In genomic region chr14:88470542-88471440, GRCh38 we compare ENCODE assay signal across 22 cellular contexts.
DNase-seq lines count a peak whose midpoint lies in the region; ATAC-seq, FAIRE-seq and TF ChIP-seq lines count a peak whose summit lies in the region.
"Had no signal": no experiment of that assay in that cellular context is flagged by ENCODE, and none has a peak within 500 bp of the region (broad histone marks: within the 10 kb centered on the region; RNA-seq: fewer than 3 reads in every experiment).

No MANE protein-coding gene starts in this region.

- no peaks in the 10 kb centered on the region for H3K27me3 Mint-ChIP-seq in stimulated activated memory B cell treated with anti-CD40 and anti-IgM and Interleukin-4, amounts not matched to agents 10 μg/mL and 1 μg/mL and 100 μg/mL, for 72 hours
- no peaks in the 10 kb centered on the region for H3K27me3 Mint-ChIP-seq in CD8-positive, alpha-beta memory T cell
- H3K27me3 Mint-ChIP-seq: naive B cell, progenitor cell of endocrine pancreas had no signal

- H3K27me3 ChIP-seq in SK-N-SH (ENCODE audit: insufficient read depth) = no peaks in the 10 kb centered on the region
- no peaks in the 10 kb centered on the region for H3K27me3 ChIP-seq in foreskin keratinocyte
- H3K27me3 ChIP-seq in CD8-positive, alpha-beta memory T cell (ENCODE audit: insufficient read depth, low read length, poor library complexity, severe bottlenecking) = no peaks in the 10 kb centered on the region
- H3K27me3 ChIP-seq: BLaER1 treated with 17β-estradiol and CSF1 and Interleukin-3, amounts not matched to agents 10 nM and 100 nM; esophagus squamous epithelium; left lung had no signal

- TF ChIP-seq EP300 in SK-N-SH (IDR thresholded peaks at IDR 0.05; ENCODE audit: borderline replicate concordance in 1 of 2, low read depth in 1 of 2, low read length in 1 of 2) = no peak

- H3K9ac ChIP-seq in SK-N-SH = no peak overlapping the region
- H3K9ac ChIP-seq: BLaER1 treated with 17β-estradiol and CSF1 and Interleukin-3, amounts not matched to agents 10 nM and 100 nM had no signal

- H3K79me2 ChIP-seq in SK-N-SH (ENCODE audit: insufficient read depth) = peaks cover 11% of the 10 kb centered on the region; the same call in 1 of the 2 replicates

- DNase-seq in SK-N-SH (no peak), astrocyte of the spinal cord (ENCODE audit: low read depth, low spot score) (peak; percentile 38), foreskin keratinocyte (peak in 1 of 2 donors; percentile 55), GM19239 (ENCODE audit: insufficient read length, low spot score) (no peak)
- DNase-seq in CD8-positive, alpha-beta memory T cell = no peak
- DNase-seq: activated CD8-positive, alpha-beta T cell treated with anti-CD3 and anti-CD28 coated beads, Interleukin-2, amount 10 ng/mL, durations not matched to agents 7 days and 5 days; aorta; DMS53; esophagus squamous epithelium; left lung; naive B cell; NCI-H1092 treated with DMSO at 0.1 percent for 48 hours; NCI-H774; stimulated activated naive CD4-positive, alpha-beta T cell treated with Interleukin-2 at 50 U/mL for 16 hours; T-helper 1 cell had no signal

- no peaks in the 10 kb centered on the region for H3K36me3 Mint-ChIP-seq in stimulated activated memory B cell treated with anti-CD40 and anti-IgM and Interleukin-4, amounts not matched to agents 10 μg/mL and 1 μg/mL and 100 μg/mL, for 72 hours
- H3K36me3 Mint-ChIP-seq in CD8-positive, alpha-beta memory T cell = peaks cover 0 to 4% (median 2%) of the 10 kb centered on the region in 3 donors
- H3K36me3 Mint-ChIP-seq: naive B cell had no signal

- H3K4me1 Mint-ChIP-seq in stimulated activated memory B cell treated with anti-CD40 and anti-IgM and Interleukin-4, amounts not matched to agents 10 μg/mL and 1 μg/mL and 100 μg/mL, for 72 hours = no peaks in the 10 kb centered on the region
- no peaks in the 10 kb centered on the region for H3K4me1 Mint-ChIP-seq in CD8-positive, alpha-beta memory T cell
- H3K4me1 Mint-ChIP-seq: naive B cell had no signal

- no peak overlapping the region for H3K4me3 Mint-ChIP-seq in stimulated activated memory B cell treated with anti-CD40 and anti-IgM and Interleukin-4, amounts not matched to agents 10 μg/mL and 1 μg/mL and 100 μg/mL, for 72 hours
- H3K4me3 Mint-ChIP-seq in CD8-positive, alpha-beta memory T cell = no peak overlapping the region
- H3K4me3 Mint-ChIP-seq: activated CD8-positive, alpha-beta T cell treated with anti-CD3 and anti-CD28 coated beads, Interleukin-2, amount 10 ng/mL, durations not matched to agents 7 days and 5 days; naive B cell had no signal

- TF ChIP-seq RAD21 in SK-N-SH (IDR thresholded peaks at IDR 0.05; ENCODE audit: low read length) = no peak

- H3K4me3 ChIP-seq in SK-N-SH (ENCODE audit: low read depth in 2 of 2, low read length in 1 of 2) (no peak overlapping the region), astrocyte of the spinal cord (ENCODE audit: low read depth, low read length) (no peak overlapping the region)
- H3K4me3 ChIP-seq in CD8-positive, alpha-beta memory T cell (ENCODE audit: low read length) = no peak overlapping the region
- H3K4me3 ChIP-seq: BLaER1 treated with 17β-estradiol and CSF1 and Interleukin-3, amounts not matched to agents 10 nM and 100 nM; esophagus squamous epithelium; left lung had no signal

- H3K4me1 ChIP-seq in SK-N-SH (ENCODE audit: control insufficient read depth in 1 of 2, insufficient read depth in 2 of 2, low read depth in 1 of 2, low read length in 1 of 2) (peaks cover 0 to 6% of the 10 kb centered on the region in 2 experiments; a peak in 1 of 4 replicates), foreskin keratinocyte (no peaks in the 10 kb centered on the region)
- H3K4me1 ChIP-seq in CD8-positive, alpha-beta memory T cell (ENCODE audit: insufficient read depth, low read length) = no peaks in the 10 kb centered on the region
- H3K4me1 ChIP-seq: BLaER1 treated with 17β-estradiol and CSF1 and Interleukin-3, amounts not matched to agents 10 nM and 100 nM had no signal

- FAIRE-seq in GM19239 (lab: Jason Lieb, UNC) = no peak
- FAIRE-seq: urothelium cell line had no signal

- H3K27ac ChIP-seq in SK-N-SH (ENCODE audit: low read depth in 2 of 2, low read length in 1 of 2) (0 out of 4 replicates have a peak overlapping the region, but pooled peaks of 1 of the 2 experiments have one; percentile 12), foreskin keratinocyte (no peak overlapping the region)
- no peak overlapping the region for H3K27ac ChIP-seq in CD8-positive, alpha-beta memory T cell (ENCODE audit: low read depth, low read length)
- H3K27ac ChIP-seq: BLaER1 treated with 17β-estradiol and CSF1 and Interleukin-3, amounts not matched to agents 10 nM and 100 nM; esophagus squamous epithelium; left lung had no signal

- H3K9me3 ChIP-seq in SK-N-SH = no peaks in the 10 kb centered on the region
- H3K9me3 ChIP-seq in CD8-positive, alpha-beta memory T cell (ENCODE audit: low read length) = no peaks in the 10 kb centered on the region
- H3K9me3 ChIP-seq: BLaER1 treated with 17β-estradiol and CSF1 and Interleukin-3, amounts not matched to agents 10 nM and 100 nM; esophagus squamous epithelium; left lung had no signal

- no peaks in the 10 kb centered on the region for H3K9me3 Mint-ChIP-seq in stimulated activated memory B cell treated with anti-CD40 and anti-IgM and Interleukin-4, amounts not matched to agents 10 μg/mL and 1 μg/mL and 100 μg/mL, for 72 hours
- H3K9me3 Mint-ChIP-seq in CD8-positive, alpha-beta memory T cell = no peaks in the 10 kb centered on the region
- H3K9me3 Mint-ChIP-seq: naive B cell had no signal

- WGBS in SK-N-SH (ENCODE audit: low lambda C conversion rate) = 94% methylated on average over 7 of the region's 7 CpGs

- H3F3A ChIP-seq in SK-N-SH (replicated peaks; ENCODE audit: insufficient read depth) = peaks cover 22% of the 10 kb centered on the region

- H4K20me1 ChIP-seq in SK-N-SH (ENCODE audit: insufficient read depth) = no peaks in the 10 kb centered on the region
- H4K20me1 ChIP-seq: BLaER1 treated with 17β-estradiol and CSF1 and Interleukin-3, amounts not matched to agents 10 nM and 100 nM had no signal

- no peak for ATAC-seq in SK-N-SH treated with all-trans-retinoic acid at 6 μM for 48 hours
- peak; percentile 48 for ATAC-seq in foreskin keratinocyte
- peak; percentile 24 for ATAC-seq in stimulated activated memory B cell treated with anti-CD40 and anti-IgM and Interleukin-4, amounts not matched to agents 10 μg/mL and 1 μg/mL and 100 μg/mL, for 72 hours
- no peak for ATAC-seq in GM21619 (IDR thresholded peaks at IDR 0.05; ENCODE audit: unreplicated experiment)
- ATAC-seq: activated CD8-positive, alpha-beta T cell treated with anti-CD3 and anti-CD28 coated beads, Interleukin-2, amount 10 ng/mL, durations not matched to agents 7 days and 5 days; left lung; Panc1 had no signal

- CTCF ChIA-PET in SK-N-SH (lab: Yijun Ruan, JAX) = no interaction called here
- CTCF ChIA-PET in CD8-positive, alpha-beta memory T cell (lab: Charles Lee) = no interaction called here

- POLR2A ChIA-PET in SK-N-SH (lab: Yijun Ruan, JAX) = no interaction called here
- POLR2A ChIA-PET in CD8-positive, alpha-beta memory T cell (lab: Charles Lee) = no interaction called here

- H3K27ac Mint-ChIP-seq in stimulated activated memory B cell treated with anti-CD40 and anti-IgM and Interleukin-4, amounts not matched to agents 10 μg/mL and 1 μg/mL and 100 μg/mL, for 72 hours = no peak overlapping the region
- H3K27ac Mint-ChIP-seq in CD8-positive, alpha-beta memory T cell = no peak overlapping the region
- H3K27ac Mint-ChIP-seq: activated CD8-positive, alpha-beta T cell treated with anti-CD3 and anti-CD28 coated beads, Interleukin-2, amount 10 ng/mL, durations not matched to agents 7 days and 5 days; naive B cell; progenitor cell of endocrine pancreas had no signal

- no peaks in the 10 kb centered on the region for H3K9me2 ChIP-seq in SK-N-SH

- H3K4me2 ChIP-seq in SK-N-SH = 0 out of 2 replicates have a peak overlapping the region, but pooled peaks have one; percentile 41
- H3K4me2 ChIP-seq: BLaER1 treated with 17β-estradiol and CSF1 and Interleukin-3, amounts not matched to agents 10 nM and 100 nM had no signal

- in situ Hi-C loops in astrocyte of the spinal cord (cut with HindIII; ENCODE audit: low sequenced_read_pairs) = no loop called here

- peaks cover 59 to 75% of the 10 kb centered on the region in 2 experiments for H3K36me3 ChIP-seq in SK-N-SH (replicated peaks in 1 of 2; ENCODE audit: control insufficient read depth in 1 of 2, insufficient read depth in 2 of 2, low read length in 1 of 2)
- H3K36me3 ChIP-seq in CD8-positive, alpha-beta memory T cell (ENCODE audit: insufficient read depth, low read length) = no peaks in the 10 kb centered on the region

- no peak overlapping the region for H2AFZ ChIP-seq in SK-N-SH (ENCODE audit: low read depth)

- TF ChIP-seq CTCF in SK-N-SH (IDR thresholded peaks at IDR 0.05) (no peak), astrocyte of the spinal cord (IDR thresholded peaks at IDR 0.05; ENCODE audit: low read depth, low read length) (no peak), foreskin keratinocyte (conservative IDR thresholded peaks at IDR 0.05) (no peak)

TF ChIP-seq in SK-N-SH, 30 proteins besides CTCF, POLR2A, EP300 and RAD21 (continues in another document):
- TF ChIP-seq POLR2AphosphoS5 (IDR thresholded peaks at IDR 0.05; ENCODE audit: low read depth, low read length) = no peak

TF ChIP-seq in SK-N-SH treated with all-trans-retinoic acid at 6 μM for 48 hours, 23 proteins besides CTCF, POLR2A, EP300 and RAD21 (continues in another document):
- TF ChIP-seq ZNF8 (CRISPR knock-in tag; IDR thresholded peaks at IDR 0.05) (no peak), TOX (CRISPR knock-in tag; IDR thresholded peaks at IDR 0.05; ENCODE audit: borderline replicate concordance) (no peak), ESRRG (CRISPR knock-in tag; IDR thresholded peaks at IDR 0.05) (no peak), RARB (CRISPR knock-in tag; IDR thresholded peaks at IDR 0.05) (no peak), CSDC2 (CRISPR knock-in tag; IDR thresholded peaks at IDR 0.05) (no peak), GLIS3 (CRISPR knock-in tag; IDR thresholded peaks at IDR 0.05) (no peak), CSRNP3 (CRISPR knock-in tag; IDR thresholded peaks at IDR 0.05) (no peak), PPARA (CRISPR knock-in tag; IDR thresholded peaks at IDR 0.05; ENCODE audit: borderline replicate concordance) (no peak), SNAI2 (CRISPR knock-in tag; IDR thresholded peaks at IDR 0.05) (no peak), ZNF565 (CRISPR knock-in tag; conservative IDR thresholded peaks at IDR 0.05; ENCODE audit: low read depth) (no peak)

Comparison
In these comparisons a context has a peak if more than half of its experiments do, and no peak if none do; other contexts are left out.
1. ATAC-seq: peak in foreskin keratinocyte (single experiment) and stimulated activated memory B cell treated with anti-CD40 and anti-IgM and Interleukin-4, amounts not matched to agents 10 μg/mL and 1 μg/mL and 100 μg/mL, for 72 hours (single experiment); none in SK-N-SH treated with all-trans-retinoic acid at 6 μM for 48 hours (single experiment) and GM21619 (single experiment).